ENCODE assay signal across 14 cellular contexts in the genomic region with DNA sequence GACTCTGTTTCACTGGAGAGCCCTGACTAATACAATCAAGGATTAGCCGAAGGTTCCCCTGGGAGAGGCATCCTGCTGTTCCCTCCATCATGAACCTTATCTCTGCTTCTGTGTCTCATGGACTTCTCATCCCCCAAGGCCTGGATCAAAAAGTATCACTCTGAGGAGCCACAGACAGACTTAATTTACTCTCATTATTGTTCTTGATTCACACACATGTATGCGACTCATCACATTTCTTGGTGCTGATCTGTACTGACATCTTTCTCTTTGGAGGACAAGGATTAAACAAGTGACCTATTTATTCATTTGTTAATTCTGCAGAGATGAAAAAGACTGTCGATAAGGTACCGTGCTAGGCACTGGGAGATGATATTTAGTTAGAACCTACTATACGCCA.
"Had no signal": no experiment of that assay in that cellular context is flagged by ENCODE, and none has a peak within 500 bp of the region (broad histone marks: within the 10 kb centered on the region; RNA-seq: fewer than 3 reads in every experiment).

No MANE protein-coding gene starts in this region.

- DNase-seq: activated effector memory CD4-positive, alpha-beta T cell treated with Interleukin-2 at 50 U/mL for 16 hours; amniotic stem cell; effector CD4-positive, alpha-beta T cell; hypothalamus; left cardiac atrium; lower lobe of right lung; naive B cell; pancreas; stomach; T-helper 2 cell; uterus had no signal

- H3K9me3 ChIP-seq: lower lobe of right lung, pancreas, stomach, thoracic aorta, uterus had no signal

- H3K36me3 ChIP-seq: lower lobe of right lung, pancreas, uterus had no signal

- H3K4me1 ChIP-seq: lower lobe of right lung, pancreas had no signal

- H3K27me3 ChIP-seq: pancreas, stomach, uterus had no signal

- H3K4me3 ChIP-seq: lower lobe of right lung, pancreas, skin epidermis, stomach, thoracic aorta, uterus had no signal

- H3K27ac ChIP-seq: lower lobe of right lung, pancreas, skin epidermis, stomach, thoracic aorta, uterus had no signal

- ATAC-seq: activated CD4-positive, CD25-positive, alpha-beta regulatory T cell treated with anti-CD3 and anti-CD28 coated beads, Interleukin-2, amount 50 U/mL, for 24 hours; left cardiac atrium; lower lobe of right lung; pancreas had no signal
